8 cellular contexts compared by ENCODE assay signal in the genomic region with DNA sequence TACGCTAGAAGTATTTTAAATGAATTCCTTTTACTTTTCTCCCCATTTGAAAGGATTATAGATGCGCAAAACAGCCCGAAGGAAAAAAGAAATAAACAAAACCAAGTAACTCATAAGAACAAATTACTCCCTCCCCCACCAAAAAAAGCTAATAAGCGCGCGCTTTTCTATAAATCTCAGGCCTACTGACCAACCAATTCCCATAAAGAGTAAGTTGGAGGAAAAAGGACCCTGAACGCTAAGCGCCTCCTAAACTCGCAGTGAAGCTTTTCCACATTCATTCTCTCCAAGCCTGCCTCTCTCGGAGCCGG. TPM values are rescaled to one million over a fixed set of nuclear protein-coding genes. Genes with fewer than 3 reads are reported as not detected.
DNase-seq lines count a peak whose midpoint lies in the region; TF ChIP-seq lines count a peak whose summit lies in the region.

No MANE protein-coding gene starts in this region.

- H3K9me3 Mint-ChIP-seq in MCF 10A (ENCODE audit: unreplicated experiment) (no peaks in the 10 kb centered on the region), mesothelial cell of epicardium (peaks cover 3% of the 10 kb centered on the region)

- H3K36me3 ChIP-seq in A673 (ENCODE audit: insufficient read depth, low read length, poor library complexity, severe bottlenecking) = no peaks in the 10 kb centered on the region

- H3K27me3 ChIP-seq in A673 (replicated peaks; ENCODE audit: insufficient read depth, low read depth, low read length, poor library complexity) = peaks cover 34% of the 10 kb centered on the region

- peaks cover 22% of the 10 kb centered on the region for H3K4me1 ChIP-seq in A673 (ENCODE audit: insufficient read depth, low read length, poor library complexity, severe bottlenecking)

- H3K4me3 ChIP-seq in A673 (ENCODE audit: low read depth, low read length, poor library complexity, severe bottlenecking) (peak overlapping the region; percentile 99), HFF-Myc (replicated peaks; ENCODE audit: low read depth, low read length) (peak overlapping the region; percentile 84)

- H3K36me3 Mint-ChIP-seq in MCF 10A (ENCODE audit: insufficient read depth, unreplicated experiment) (peaks cover 18% of the 10 kb centered on the region), mesothelial cell of epicardium (no peaks in the 10 kb centered on the region)

- no TSS peak for BruUV-seq in A673 (replicated peaks; lab: Mats Ljungman, UMichigan)
- no TSS peak for BruUV-seq in MCF 10A (replicated peaks; lab: Mats Ljungman, UMichigan)

- CTCF ChIA-PET in A673 (lab: Charles Lee) = interaction anchor here (1.3 kb wide), 1 partner anchor 250 kb away, joined by 3 read pairs; no protein-coding TSS in a partner anchor
- CTCF ChIA-PET in MCF 10A (lab: Yijun Ruan, JAX) = interaction anchor here (0.6 to 1.9 kb wide), 7 partner anchors 44 to 250 kb away, joined by 3 to 5 read pairs (median 4); no protein-coding TSS in a partner anchor

- H3K27me3 Mint-ChIP-seq in MCF 10A (ENCODE audit: insufficient read depth, unreplicated experiment) (peaks cover 8% of the 10 kb centered on the region), mesothelial cell of epicardium (ENCODE audit: low read depth) (peaks cover 31% of the 10 kb centered on the region)

- peak; percentile 61 for DNase-seq in A673 (ENCODE audit: low spot score)
- no peak for DNase-seq in HFF-Myc (ENCODE audit: extremely low read depth, low read depth)
- DNase-seq in MCF 10A (ENCODE audit: unreplicated experiment) = no peak
- DNase-seq in mesothelial cell of epicardium (ENCODE audit: low spot score in 2 of 2, unreplicated experiment in 2 of 2) = no peak
- DNase-seq in OCI-M1 (lab: John Stamatoyannopoulos, UW) = no peak
- DNase-seq in COLO829 (ENCODE audit: low spot score) = no peak
- DNase-seq in effector CD4-positive, alpha-beta T cell = no peak
- no peak for DNase-seq in central memory CD4-positive, alpha-beta T cell

- TF ChIP-seq CTCF in A673 (conservative IDR thresholded peaks at IDR 0.05; ENCODE audit: low read depth, low read length) (no peak), HFF-Myc (IDR thresholded peaks at IDR 0.05; ENCODE audit: low read depth, low read length, missing control alignments) (no peak), MCF 10A (IDR thresholded peaks at IDR 0.05; ENCODE audit: unreplicated experiment) (no peak), mesothelial cell of epicardium (IDR thresholded peaks at IDR 0.05; ENCODE audit: unreplicated experiment) (no peak)

- POLR2A ChIA-PET in A673 (lab: Charles Lee; ENCODE audit: low non-redundant PET) (no interaction called here), MCF 10A (lab: Yijun Ruan, JAX) (interaction anchor here (0.6 to 1.6 kb wide), 19 partner anchors 20 to 1494 kb away, joined by 3 to 9 read pairs (median 4); a partner anchor contains a TSS)

- H3K9me3 ChIP-seq in A673 (ENCODE audit: low read depth, low read length, poor library complexity, severe bottlenecking) = no peaks in the 10 kb centered on the region

- peak overlapping the region; percentile 86 for H3K27ac ChIP-seq in A673 (ENCODE audit: low read depth, low read length, poor library complexity, severe bottlenecking)

- H3K27ac Mint-ChIP-seq in MCF 10A (ENCODE audit: low read depth, unreplicated experiment) (peak overlapping the region; percentile 96), mesothelial cell of epicardium (peak overlapping the region; percentile 96)

- intact Hi-C loops in A673 (cut with micrococcal nuclease; ENCODE audit: unreplicated experiment) = no loop called here
- intact Hi-C loops in MCF 10A (cut with micrococcal nuclease) = loop anchor here (2.0 to 10.0 kb wide), 2 partner anchors 105 to 249 kb away; no protein-coding TSS in a partner anchor

- peak overlapping the region; percentile 99 for H3K4me3 Mint-ChIP-seq in MCF 10A (ENCODE audit: unreplicated experiment)
- H3K4me3 Mint-ChIP-seq in mesothelial cell of epicardium = peak overlapping the region; percentile 89

- H3K4me1 Mint-ChIP-seq in MCF 10A (ENCODE audit: insufficient read depth, unreplicated experiment) (peaks cover 15% of the 10 kb centered on the region), mesothelial cell of epicardium (peaks cover 23% of the 10 kb centered on the region)

RNA-seq across cellular contexts. Expression of a gene that starts 0.6 kb away (rescaled TPM):
- total RNA-seq in A673 (2021) = 22.9 and 23.2 TPM in 2 replicates
- total RNA-seq in MCF 10A (2022) = 20.9 and 21.5 TPM in 2 replicates
- total RNA-seq in mesothelial cell of epicardium = 41.3 to 43.5 TPM (median 41.5 TPM) in 3 replicates
